8 cellular contexts compared by ENCODE assay signal in the genomic region with DNA sequence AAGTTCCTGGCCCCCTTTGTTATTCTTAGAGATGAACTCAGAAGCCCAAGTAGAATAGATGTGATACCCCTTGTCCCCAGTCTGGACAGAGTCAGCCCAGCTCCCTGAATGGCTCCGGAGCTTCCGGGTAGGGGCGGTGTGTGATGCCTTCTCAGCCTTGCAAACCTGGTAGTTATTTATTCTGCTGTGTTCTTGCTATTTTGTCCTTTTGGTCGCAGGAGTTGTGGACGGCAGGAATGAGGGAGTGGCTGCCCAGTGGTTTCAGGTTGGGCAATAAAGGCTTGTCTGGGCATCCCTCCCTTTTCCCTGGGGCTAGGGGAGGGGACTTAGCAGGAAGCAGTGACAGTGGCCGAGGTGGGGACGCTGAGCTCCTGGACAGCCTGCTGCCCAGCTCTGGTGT. TPM values are rescaled to one million over a fixed set of nuclear protein-coding genes. Genes with fewer than 3 reads are reported as not detected.
DNase-seq lines count a peak whose midpoint lies in the region; ATAC-seq and TF ChIP-seq lines count a peak whose summit lies in the region.
"Had no signal": no experiment of that assay in that cellular context is flagged by ENCODE, and none has a peak within 500 bp of the region (broad histone marks: within the 10 kb centered on the region; RNA-seq: fewer than 3 reads in every experiment).

No MANE protein-coding gene starts in this region.

- peak overlapping the region; percentile 84 for H3K9ac ChIP-seq in adipocyte (ENCODE audit: low read length)

- H3K27me3 ChIP-seq in adipocyte (replicated peaks; ENCODE audit: control insufficient read depth, insufficient read depth, low read length) (no peaks in the 10 kb centered on the region), uterus (no peaks in the 10 kb centered on the region)

- peak overlapping the region; percentile 91 for H3K4me3 Mint-ChIP-seq in type B pancreatic cell
- peak overlapping the region in 1 of 2 donors; percentile 85 for H3K4me3 Mint-ChIP-seq in CD14-positive monocyte

- no peaks in the 10 kb centered on the region for H3K36me3 Mint-ChIP-seq in type B pancreatic cell
- peaks cover 6 to 14% of the 10 kb centered on the region in 2 donors for H3K36me3 Mint-ChIP-seq in CD14-positive monocyte

- DNase-seq in HFF-Myc (ENCODE audit: extremely low read depth, low read depth): no peak
- peak; percentile 80 for DNase-seq in adipocyte (ENCODE audit: low read depth)
- peak; percentile 49 for DNase-seq in left lobe of liver (ENCODE audit: low spot score)
- DNase-seq in type B pancreatic cell (ENCODE audit: extremely low spot score, unreplicated experiment): no peak
- DNase-seq in uterus: no peak
- DNase-seq in CD14-positive monocyte (ENCODE audit: low spot score): no peak
- DNase-seq: NCI-H1436 had no signal

- H3K27ac ChIP-seq in uterus: no peak overlapping the region

- TF ChIP-seq CTCF in HFF-Myc (IDR thresholded peaks at IDR 0.05; ENCODE audit: low read depth, low read length, missing control alignments) (no peak), type B pancreatic cell (conservative IDR thresholded peaks at IDR 0.05) (no peak), uterus (IDR thresholded peaks at IDR 0.05) (no peak), CD14-positive monocyte (IDR thresholded peaks at IDR 0.05) (no peak)

- H3K9me3 Mint-ChIP-seq in type B pancreatic cell (no peaks in the 10 kb centered on the region), CD14-positive monocyte (peaks cover 0 to 19% (median 7%) of the 10 kb centered on the region in 7 donors)

- ATAC-seq in left lobe of liver (peak; percentile 1), HG02973 (IDR thresholded peaks at IDR 0.05; ENCODE audit: unreplicated experiment) (no peak)

- H3K27ac Mint-ChIP-seq in type B pancreatic cell (peak overlapping the region; percentile 99), CD14-positive monocyte (no peak overlapping the region)

- H3K4me1 ChIP-seq in adipocyte (ENCODE audit: control insufficient read depth, insufficient read depth, low read length) (peaks cover 34% of the 10 kb centered on the region), uterus (peaks cover 0 to 4% of the 10 kb centered on the region in 2 donors)

- intact Hi-C loops in uterus (cut with DNase I; ENCODE audit: low total_unique reads): loop anchor here (10.0 kb wide), 1 partner anchor 1476 kb away; no protein-coding TSS in a partner anchor
- intact Hi-C loops in CD14-positive monocyte (cut with micrococcal nuclease): loop anchor here (5.0 kb wide), 3 partner anchors 613 to 1468 kb away; no protein-coding TSS in a partner anchor

- H3K27me3 Mint-ChIP-seq in type B pancreatic cell: peaks cover 32% of the 10 kb centered on the region
- H3K27me3 Mint-ChIP-seq in CD14-positive monocyte (ENCODE audit: low read depth in 3 of 3): peaks cover 54 to 73% (median 57%) of the 10 kb centered on the region in 3 donors

- H3K4me1 Mint-ChIP-seq in type B pancreatic cell (ENCODE audit: unreplicated experiment): peaks cover 30% of the 10 kb centered on the region
- peaks cover 25% of the 10 kb centered on the region for H3K4me1 Mint-ChIP-seq in CD14-positive monocyte

- no peaks in the 10 kb centered on the region for H3K9me3 ChIP-seq in adipocyte (ENCODE audit: control insufficient read depth, low read length)
- H3K9me3 ChIP-seq in uterus: no peaks in the 10 kb centered on the region

- H3K36me3 ChIP-seq in adipocyte (ENCODE audit: control insufficient read depth, insufficient read depth, low read length, severe bottlenecking) (no peaks in the 10 kb centered on the region), uterus (no peaks in the 10 kb centered on the region)

- TF ChIP-seq POLR2A in uterus (IDR thresholded peaks at IDR 0.05): no peak

- H3K4me3 ChIP-seq in HFF-Myc (replicated peaks; ENCODE audit: low read depth, low read length) (peak overlapping the region; percentile 55), adipocyte (ENCODE audit: low read length) (no peak overlapping the region), uterus (no peak overlapping the region)

RNA-seq across cellular contexts. Expression of a gene that starts 2.8 kb away (rescaled TPM):
- total RNA-seq in left lobe of liver (19.5 TPM), type B pancreatic cell (ENCODE audit: low replicate concordance) (66.6 and 129 TPM in 2 replicates), uterus (10 to 100 TPM in 3 of 4 donors, 1 to 10 TPM in 1; 9.5 to 48.2 (median 33.4) TPM)
- under 1 TPM in 1 of 2 donors, not detected in 1; 0.42 TPM for polyA plus RNA-seq in CD14-positive monocyte

RNA-seq across cellular contexts. Expression of a gene that starts 8.4 kb away (rescaled TPM):
- 13.7 TPM for total RNA-seq in left lobe of liver
- 28.7 and 30.5 TPM in 2 replicates for total RNA-seq in type B pancreatic cell (ENCODE audit: low replicate concordance)
- 10 to 100 TPM in 3 of 4 donors, 1 to 10 TPM in 1; 7.4 to 23.4 (median 20.7) TPM for total RNA-seq in uterus
- polyA plus RNA-seq in CD14-positive monocyte: 1 to 10 TPM; 6.3 to 7.5 TPM

RNA-seq across cellular contexts. Expression of a gene that starts 57.4 kb away (rescaled TPM):
- 33.0 TPM for total RNA-seq in left lobe of liver
- total RNA-seq in type B pancreatic cell (ENCODE audit: low replicate concordance): 68.9 and 85.3 TPM in 2 replicates
- total RNA-seq in uterus: 100 to 1,000 TPM in 1 of 4 donors, 10 to 100 TPM in 3; 60.0 to 129 (median 69.0) TPM
- 10 to 100 TPM; 38.4 to 55.5 TPM for polyA plus RNA-seq in CD14-positive monocyte

Comparison
In these comparisons a context has a peak if more than half of its experiments do, and no peak if none do; other contexts are left out.
1. DNase-seq: peak in adipocyte (single experiment) and left lobe of liver (single experiment); none in HFF-Myc (single experiment), type B pancreatic cell (single experiment), uterus (0 of 2) and CD14-positive monocyte (single experiment).